Comparison of ENCODE assay signal across 9 cellular contexts in the genomic region with DNA sequence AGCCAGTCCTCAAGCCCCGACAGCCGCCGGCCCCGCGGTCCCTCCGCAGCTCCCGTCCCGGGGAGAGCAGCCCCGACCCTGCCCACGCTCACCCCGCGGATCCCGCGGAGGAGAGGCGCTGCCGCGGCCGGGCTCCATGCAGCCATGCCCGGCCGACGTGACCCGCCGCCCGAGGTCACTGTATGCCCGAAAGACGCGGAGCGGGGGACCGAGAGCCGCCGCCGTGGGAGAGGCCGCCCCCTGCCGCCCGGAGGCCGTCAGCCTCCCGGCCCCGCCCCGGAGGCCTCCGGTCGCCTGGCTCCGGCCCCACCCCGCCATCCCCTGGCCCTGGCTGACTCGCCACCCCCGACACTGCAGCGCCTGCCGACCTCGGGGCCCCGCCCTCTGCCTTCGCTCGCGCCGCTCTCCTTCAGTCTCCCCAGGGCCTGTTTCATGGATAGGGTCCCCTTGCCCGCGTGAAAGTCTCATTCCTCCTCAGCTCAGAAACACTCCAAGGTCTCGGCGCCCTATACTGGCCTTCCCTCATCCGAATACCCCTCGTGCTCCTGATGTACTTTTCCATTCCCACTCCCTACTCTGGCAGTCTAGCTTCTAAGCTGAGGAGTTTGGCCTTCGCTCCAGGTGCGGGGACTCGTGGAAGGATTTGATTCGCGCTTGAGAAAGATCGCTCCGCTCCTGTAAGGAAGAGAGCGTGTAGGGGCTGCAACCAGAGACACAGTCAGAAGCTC. TPM values are rescaled to one million over a fixed set of nuclear protein-coding genes. Genes with fewer than 3 reads are reported as not detected.
DNase-seq lines count a peak whose midpoint lies in the region; ATAC-seq and TF ChIP-seq lines count a peak whose summit lies in the region.
"Had no signal": no experiment of that assay in that cellular context is flagged by ENCODE, and none has a peak within 500 bp of the region (broad histone marks: within the 10 kb centered on the region; RNA-seq: fewer than 3 reads in every experiment).

TSS of gene BOLA3 (minus strand) at position 184 of the 728 bp plus-strand sequence. CDS start at position 146, 38 bp downstream.

- peaks cover 15% of the 10 kb centered on the region for H3K36me3 Mint-ChIP-seq in activated B cell treated with CpG ODN at 0.5 μM for 24 hours (ENCODE audit: low read depth)
- H3K36me3 Mint-ChIP-seq in central memory CD8-positive, alpha-beta T cell (ENCODE audit: insufficient read depth) = peaks cover 22% of the 10 kb centered on the region
- H3K36me3 Mint-ChIP-seq: activated naive CD4-positive, alpha-beta T cell treated with anti-CD3 and anti-CD28 coated beads, Interleukin-2, amount 50 U/mL, for 24 hours had no signal

- TF ChIP-seq CTCF in activated B cell treated with CpG ODN at 0.5 μM for 24 hours (IDR thresholded peaks at IDR 0.05) (no peak), kidney epithelial cell (IDR thresholded peaks at IDR 0.05; ENCODE audit: insufficient read depth, low read length, poor library complexity, severe bottlenecking) (peak; percentile 16)

- DNase-seq in AG08395 (ENCODE audit: low spot score) = peak; percentile 96
- peak; percentile 66 for DNase-seq in NCI-H2196 (lab: John Stamatoyannopoulos, UW; ENCODE audit: unreplicated experiment)
- peak; percentile 86 for DNase-seq in activated B cell treated with CpG ODN at 0.5 μM for 24 hours
- peak; percentile 61 to 65 for DNase-seq in central memory CD8-positive, alpha-beta T cell (ENCODE audit: low spot score in 2 of 2)
- DNase-seq in kidney epithelial cell (ENCODE audit: low read depth) = peak; percentile 26
- peak; percentile 74 to 87 for DNase-seq in stimulated activated CD4-positive, alpha-beta T cell treated with anti-CD3 and anti-CD28 coated beads, Interleukin-15, amount 100 ng/mL, for 48 hours (ENCODE audit: low read depth in 2 of 2)

- CTCF ChIA-PET in activated B cell treated with CpG ODN at 0.5 μM for 24 hours (lab: Charles Lee) = interaction anchor here (0.6 to 6.4 kb wide), 16 partner anchors 13 to 514 kb away, joined by 3 to 59 read pairs (median 3); partner anchors contain the start of gene MTHFD2

- no peak within 1 kb of the TSS for H3K4me3 Mint-ChIP-seq in activated B cell treated with CpG ODN at 0.5 μM for 24 hours
- no peak within 1 kb of the TSS for H3K4me3 Mint-ChIP-seq in central memory CD8-positive, alpha-beta T cell
- H3K4me3 Mint-ChIP-seq: activated naive CD4-positive, alpha-beta T cell treated with anti-CD3 and anti-CD28 coated beads, Interleukin-2, amount 50 U/mL, for 24 hours had no signal

- no peak within 1 kb of the TSS for H3K27ac Mint-ChIP-seq in activated B cell treated with CpG ODN at 0.5 μM for 24 hours
- H3K27ac Mint-ChIP-seq in central memory CD8-positive, alpha-beta T cell (ENCODE audit: low read depth) = no peak within 1 kb of the TSS
- H3K27ac Mint-ChIP-seq: activated naive CD4-positive, alpha-beta T cell treated with anti-CD3 and anti-CD28 coated beads, Interleukin-2, amount 50 U/mL, for 24 hours had no signal

- peak; percentile 81 for ATAC-seq in GM18861 (IDR thresholded peaks at IDR 0.05; ENCODE audit: unreplicated experiment)
- peak; percentile 92 for ATAC-seq in HG03097 (IDR thresholded peaks at IDR 0.05; ENCODE audit: low FRiP score, unreplicated experiment)
- ATAC-seq in activated B cell treated with CpG ODN at 0.5 μM for 24 hours (ENCODE audit: low read depth) = peak; percentile 97
- ATAC-seq in central memory CD8-positive, alpha-beta T cell (replicated peaks; ENCODE audit: extremely low read depth, poor library complexity, severe bottlenecking) = peak; percentile 88

- no peaks in the 10 kb centered on the region for H3K9me3 Mint-ChIP-seq in activated B cell treated with CpG ODN at 0.5 μM for 24 hours
- H3K9me3 Mint-ChIP-seq in central memory CD8-positive, alpha-beta T cell = no peaks in the 10 kb centered on the region
- H3K9me3 Mint-ChIP-seq: activated naive CD4-positive, alpha-beta T cell treated with anti-CD3 and anti-CD28 coated beads, Interleukin-2, amount 50 U/mL, for 24 hours had no signal

- no peaks in the 10 kb centered on the region for H3K27me3 ChIP-seq in kidney epithelial cell (ENCODE audit: control insufficient read depth, insufficient read depth, low read length)

- peaks cover 1% of the 10 kb centered on the region for H3K36me3 ChIP-seq in kidney epithelial cell (ENCODE audit: control insufficient read depth, insufficient read depth, low read length)

- peaks cover 7% of the 10 kb centered on the region for H3K4me1 Mint-ChIP-seq in activated B cell treated with CpG ODN at 0.5 μM for 24 hours
- no peaks in the 10 kb centered on the region for H3K4me1 Mint-ChIP-seq in central memory CD8-positive, alpha-beta T cell

- POLR2A ChIA-PET in activated B cell treated with CpG ODN at 0.5 μM for 24 hours (lab: Charles Lee) = interaction anchor here (0.6 to 3.8 kb wide), 15 partner anchors 28 to 331 kb away, joined by 3 to 32 read pairs (median 4); partner anchors contain the start of genes DGUOK, MOB1A, MTHFD2 and STAMBP

- H3K27me3 Mint-ChIP-seq in activated B cell treated with CpG ODN at 0.5 μM for 24 hours = no peaks in the 10 kb centered on the region
- no peaks in the 10 kb centered on the region for H3K27me3 Mint-ChIP-seq in central memory CD8-positive, alpha-beta T cell
- H3K27me3 Mint-ChIP-seq: activated naive CD4-positive, alpha-beta T cell treated with anti-CD3 and anti-CD28 coated beads, Interleukin-2, amount 50 U/mL, for 24 hours had no signal

- intact Hi-C loops in activated B cell treated with CpG ODN at 0.5 μM for 24 hours (cut with micrococcal nuclease) = loop anchor here (1.0 kb wide), 8 partner anchors 28 to 324 kb away; partner anchors contain the start of genes DGUOK, STAMBP and TET3

- peak within 1 kb of the TSS; percentile 74 for H3K4me3 ChIP-seq in kidney epithelial cell (ENCODE audit: low read depth, low read length)

RNA-seq across cellular contexts. Expression of gene BOLA3, which starts in this region (rescaled TPM):
- 18.8 and 19.1 TPM in 2 replicates for total RNA-seq in activated B cell treated with CpG ODN at 0.5 μM for 24 hours
- total RNA-seq in kidney epithelial cell = 62.0 and 78.8 TPM in 2 replicates

Comparison
In these comparisons a context has a peak if more than half of its experiments do, and no peak if none do; other contexts are left out.
1. Peak in every context shown above with its lines: DNase-seq, ATAC-seq and H3K4me3 ChIP-seq.
2. DNase-seq: peak in every context shown above with its lines; median percentile 96 in AG08395; 86 in activated B cell treated with CpG ODN at 0.5 μM for 24 hours; 80 in stimulated activated CD4-positive, alpha-beta T cell treated with anti-CD3 and anti-CD28 coated beads, Interleukin-15, amount 100 ng/mL, for 48 hours; 66 in NCI-H2196; 63 in central memory CD8-positive, alpha-beta T cell; 26 in kidney epithelial cell.